8 cellular contexts compared by ENCODE assay signal in genomic region chr19:584240-585001, GRCh38. TPM values are rescaled to one million over a fixed set of nuclear protein-coding genes. Genes with fewer than 3 reads are reported as not detected.
DNase-seq lines count a peak whose midpoint lies in the region; ATAC-seq and TF ChIP-seq lines count a peak whose summit lies in the region.

No MANE protein-coding gene starts in this region.

- POLR2A ChIA-PET in activated CD8-positive, alpha-beta T cell treated with anti-CD3 and anti-CD28 coated beads for 36 hours (lab: Charles Lee): interaction anchor here (0.9 to 2.1 kb wide), 2 partner anchors 10 to 12 kb away, joined by 3 to 7 read pairs; partner anchors contain the start of gene BSG
- POLR2A ChIA-PET in naive thymus-derived CD8-positive, alpha-beta T cell (lab: Charles Lee): interaction anchor here (0.6 to 1.4 kb wide), 5 partner anchors 11 to 381 kb away, joined by 3 to 4 read pairs (median 3); no protein-coding TSS in a partner anchor

- peak; percentile 69 for ATAC-seq in activated CD8-positive, alpha-beta T cell treated with anti-CD3 and anti-CD28 coated beads for 36 hours
- peak; percentile 72 to 75 for ATAC-seq in naive thymus-derived CD8-positive, alpha-beta T cell
- ATAC-seq in GM21723 (IDR thresholded peaks at IDR 0.05; ENCODE audit: unreplicated experiment): no peak
- no peak for ATAC-seq in HG03175 (IDR thresholded peaks at IDR 0.05; ENCODE audit: unreplicated experiment)

- CTCF ChIA-PET in activated CD8-positive, alpha-beta T cell treated with anti-CD3 and anti-CD28 coated beads for 36 hours (lab: Charles Lee): interaction anchor here (0.6 to 3.1 kb wide), 19 partner anchors 8 to 385 kb away, joined by 3 to 12 read pairs (median 4); partner anchors contain the start of genes BSG, CDC34 and POLRMT

- intact Hi-C loops in activated CD8-positive, alpha-beta T cell treated with anti-CD3 and anti-CD28 coated beads for 36 hours (cut with micrococcal nuclease): loop anchor here (10.0 kb wide), 1 partner anchor 150 kb away; no protein-coding TSS in a partner anchor

- DNase-seq in ELR (ENCODE audit: low read depth) (peak; percentile 59), MG63 (peak; percentile 33), tibial nerve (ENCODE audit: low spot score in 2 of 2) (no peak)
- peak; percentile 69 for DNase-seq in activated CD8-positive, alpha-beta T cell treated with anti-CD3 and anti-CD28 coated beads for 36 hours
- peak; percentile 32 to 49 (median 38) for DNase-seq in effector memory CD4-positive, alpha-beta T cell
- DNase-seq in naive thymus-derived CD8-positive, alpha-beta T cell: peak; percentile 50 to 80 (median 70)

- peak; percentile 98 for TF ChIP-seq CTCF in activated CD8-positive, alpha-beta T cell treated with anti-CD3 and anti-CD28 coated beads for 36 hours (IDR thresholded peaks at IDR 0.05)
- TF ChIP-seq CTCF in tibial nerve (IDR thresholded peaks at IDR 0.05): peak; percentile 71 to 87 (median 77)

- 27 to 43% methylated on average over 28 to 30 of the region's 38 CpGs for WGBS in tibial nerve, 2 donors

- TF ChIP-seq POLR2A in tibial nerve (IDR thresholded peaks at IDR 0.05): no peak

- no peaks in the 10 kb centered on the region for H3K9me3 ChIP-seq in MG63
- no peaks in the 10 kb centered on the region for H3K9me3 ChIP-seq in effector memory CD4-positive, alpha-beta T cell (ENCODE audit: control insufficient read depth, low read length)
- no peaks in the 10 kb centered on the region for H3K9me3 ChIP-seq in tibial nerve

- H3K27ac Mint-ChIP-seq in activated CD8-positive, alpha-beta T cell treated with anti-CD3 and anti-CD28 coated beads for 36 hours: no peak overlapping the region
- H3K27ac Mint-ChIP-seq in naive thymus-derived CD8-positive, alpha-beta T cell: peak overlapping the region in 1 of 10 donors; percentile 85

- H3K27me3 Mint-ChIP-seq in activated CD8-positive, alpha-beta T cell treated with anti-CD3 and anti-CD28 coated beads for 36 hours: peaks cover 10% of the 10 kb centered on the region
- H3K27me3 Mint-ChIP-seq in naive thymus-derived CD8-positive, alpha-beta T cell: peaks cover 0 to 20% (median 0%) of the 10 kb centered on the region in 5 donors

- no peak overlapping the region for H3K27ac ChIP-seq in effector memory CD4-positive, alpha-beta T cell (ENCODE audit: insufficient read depth, low read length, poor library complexity, severe bottlenecking)
- no peak overlapping the region for H3K27ac ChIP-seq in tibial nerve

- peaks cover 17% of the 10 kb centered on the region for H3K4me1 ChIP-seq in effector memory CD4-positive, alpha-beta T cell (ENCODE audit: control insufficient read depth, insufficient read depth, low read length, poor library complexity, severe bottlenecking)
- H3K4me1 ChIP-seq in tibial nerve: peaks cover 0 to 37% (median 9%) of the 10 kb centered on the region in 4 donors

- H3K36me3 Mint-ChIP-seq in activated CD8-positive, alpha-beta T cell treated with anti-CD3 and anti-CD28 coated beads for 36 hours (ENCODE audit: low read depth): peaks cover 7% of the 10 kb centered on the region
- peaks cover 0 to 20% (median 5%) of the 10 kb centered on the region in 3 donors for H3K36me3 Mint-ChIP-seq in naive thymus-derived CD8-positive, alpha-beta T cell

- H3K9me3 Mint-ChIP-seq in activated CD8-positive, alpha-beta T cell treated with anti-CD3 and anti-CD28 coated beads for 36 hours: no peaks in the 10 kb centered on the region
- H3K9me3 Mint-ChIP-seq in naive thymus-derived CD8-positive, alpha-beta T cell: no peaks in the 10 kb centered on the region

- no peak overlapping the region for H3K4me3 ChIP-seq in MG63
- H3K4me3 ChIP-seq in effector memory CD4-positive, alpha-beta T cell (ENCODE audit: insufficient read depth, low read depth, low read length, poor library complexity, severe bottlenecking): no peak overlapping the region
- H3K4me3 ChIP-seq in tibial nerve: no peak overlapping the region

- peaks cover 5% of the 10 kb centered on the region for H3K4me1 Mint-ChIP-seq in activated CD8-positive, alpha-beta T cell treated with anti-CD3 and anti-CD28 coated beads for 36 hours (ENCODE audit: low read depth)
- H3K4me1 Mint-ChIP-seq in naive thymus-derived CD8-positive, alpha-beta T cell: peaks cover 4 to 16% (median 9%) of the 10 kb centered on the region in 4 donors

- no peak overlapping the region for H3K4me3 Mint-ChIP-seq in activated CD8-positive, alpha-beta T cell treated with anti-CD3 and anti-CD28 coated beads for 36 hours
- no peak overlapping the region for H3K4me3 Mint-ChIP-seq in naive thymus-derived CD8-positive, alpha-beta T cell

- no peak for TF ChIP-seq EP300 in tibial nerve (IDR thresholded peaks at IDR 0.05)

- no peaks in the 10 kb centered on the region for H3K27me3 ChIP-seq in MG63
- H3K27me3 ChIP-seq in effector memory CD4-positive, alpha-beta T cell (replicated peaks; ENCODE audit: control insufficient read depth, insufficient read depth, low read length, poor library complexity, severe bottlenecking): peaks cover 9% of the 10 kb centered on the region
- H3K27me3 ChIP-seq in tibial nerve: peaks cover 0 to 36% of the 10 kb centered on the region in 2 donors

- peaks cover 4% of the 10 kb centered on the region for H3K36me3 ChIP-seq in MG63
- H3K36me3 ChIP-seq in effector memory CD4-positive, alpha-beta T cell (ENCODE audit: control insufficient read depth, insufficient read depth, low read length): peaks cover 31% of the 10 kb centered on the region
- peaks cover 0 to 43% (median 18%) of the 10 kb centered on the region in 3 donors for H3K36me3 ChIP-seq in tibial nerve

RNA-seq across cellular contexts. Expression of gene HCN2, which starts 5.3 kb away (rescaled TPM):
- 0.46 TPM in 1 of 2 replicates, not detected in the other for total RNA-seq in MG63 (2014; rRNA removed; shearing (Covaris generic); ENCODE audit: low replicate concordance)
- under 1 TPM; 0.18 TPM for total RNA-seq in activated CD8-positive, alpha-beta T cell treated with anti-CD3 and anti-CD28 coated beads for 36 hours
- under 1 TPM; 0.49 to 0.68 TPM for total RNA-seq in naive thymus-derived CD8-positive, alpha-beta T cell
- under 1 TPM in 2 of 3 donors, not detected in 1; 0.03 to 0.06 TPM for polyA plus RNA-seq in naive thymus-derived CD8-positive, alpha-beta T cell
- total RNA-seq in tibial nerve: under 1 TPM in 1 of 4 donors, not detected in 3; 0.59 TPM

RNA-seq across cellular contexts. Expression of gene BSG, which starts 12.0 kb away (rescaled TPM):
- total RNA-seq in MG63 (2014; rRNA removed; shearing (Covaris generic); ENCODE audit: low replicate concordance): 222 and 323 TPM in 2 replicates
- 100 to 1,000 TPM; 159 to 160 TPM for total RNA-seq in activated CD8-positive, alpha-beta T cell treated with anti-CD3 and anti-CD28 coated beads for 36 hours
- total RNA-seq in naive thymus-derived CD8-positive, alpha-beta T cell: 100 to 1,000 TPM; 106 to 107 TPM
- 100 to 1,000 TPM; 282 to 313 (median 309) TPM for polyA plus RNA-seq in naive thymus-derived CD8-positive, alpha-beta T cell
- 100 to 1,000 TPM; 303 to 400 (median 324) TPM for total RNA-seq in tibial nerve

RNA-seq across cellular contexts. Expression of gene GZMM, which starts 40.6 kb away (rescaled TPM):
- not detected in 2 replicates for total RNA-seq in MG63 (2014; rRNA removed; shearing (Covaris generic); ENCODE audit: low replicate concordance)
- total RNA-seq in activated CD8-positive, alpha-beta T cell treated with anti-CD3 and anti-CD28 coated beads for 36 hours: 10 to 100 TPM; 52.7 to 58.5 TPM
- 10 to 100 TPM; 46.9 to 55.9 TPM for total RNA-seq in naive thymus-derived CD8-positive, alpha-beta T cell
- 100 to 1,000 TPM; 228 to 450 (median 333) TPM for polyA plus RNA-seq in naive thymus-derived CD8-positive, alpha-beta T cell
- total RNA-seq in tibial nerve: 1 to 10 TPM in 1 of 4 donors, not detected in 3; 2.5 TPM

RNA-seq across cellular contexts. Expression of gene POLRMT, which starts 48.9 kb away (rescaled TPM):
- total RNA-seq in MG63 (2014; rRNA removed; shearing (Covaris generic); ENCODE audit: low replicate concordance): 20.1 and 33.2 TPM in 2 replicates
- total RNA-seq in activated CD8-positive, alpha-beta T cell treated with anti-CD3 and anti-CD28 coated beads for 36 hours: 10 to 100 TPM; 66.6 to 67.9 TPM
- total RNA-seq in naive thymus-derived CD8-positive, alpha-beta T cell: 10 to 100 TPM; 88.4 to 92.3 TPM
- polyA plus RNA-seq in naive thymus-derived CD8-positive, alpha-beta T cell: 10 to 100 TPM; 33.2 to 71.1 (median 37.4) TPM
- total RNA-seq in tibial nerve: 10 to 100 TPM; 28.2 to 73.5 (median 51.5) TPM

RNA-seq across cellular contexts. Expression of gene CDC34, which starts 52.9 kb away (rescaled TPM):
- 46.3 and 76.3 TPM in 2 replicates for total RNA-seq in MG63 (2014; rRNA removed; shearing (Covaris generic); ENCODE audit: low replicate concordance)
- total RNA-seq in activated CD8-positive, alpha-beta T cell treated with anti-CD3 and anti-CD28 coated beads for 36 hours: 10 to 100 TPM; 38.1 to 43.7 TPM
- 10 to 100 TPM; 41.7 to 46.7 TPM for total RNA-seq in naive thymus-derived CD8-positive, alpha-beta T cell
- 10 to 100 TPM; 20.6 to 43.5 (median 27.9) TPM for polyA plus RNA-seq in naive thymus-derived CD8-positive, alpha-beta T cell
- total RNA-seq in tibial nerve: 100 to 1,000 TPM in 1 of 4 donors, 10 to 100 TPM in 3; 60.7 to 110 (median 73.4) TPM

Comparison
In these comparisons a context has a peak if more than half of its experiments do, and no peak if none do; other contexts are left out.
1. DNase-seq: peak in ELR (single experiment), MG63 (single experiment), activated CD8-positive, alpha-beta T cell treated with anti-CD3 and anti-CD28 coated beads for 36 hours (single experiment), effector memory CD4-positive, alpha-beta T cell (3 of 3) and naive thymus-derived CD8-positive, alpha-beta T cell (10 of 10); none in tibial nerve (0 of 2).
2. ATAC-seq: peak in activated CD8-positive, alpha-beta T cell treated with anti-CD3 and anti-CD28 coated beads for 36 hours (single experiment) and naive thymus-derived CD8-positive, alpha-beta T cell (2 of 2); none in GM21723 (single experiment) and HG03175 (single experiment).
3. RNA of gene GZMM, which starts 40.6 kb away (total RNA-seq): 52.7 to 58.5 TPM in activated CD8-positive, alpha-beta T cell treated with anti-CD3 and anti-CD28 coated beads for 36 hours and 46.9 to 55.9 TPM in naive thymus-derived CD8-positive, alpha-beta T cell; 2.5 TPM in tibial nerve and not detected in MG63; every median in the first group is over 10 times any median in the second.